In the genomic region with DNA sequence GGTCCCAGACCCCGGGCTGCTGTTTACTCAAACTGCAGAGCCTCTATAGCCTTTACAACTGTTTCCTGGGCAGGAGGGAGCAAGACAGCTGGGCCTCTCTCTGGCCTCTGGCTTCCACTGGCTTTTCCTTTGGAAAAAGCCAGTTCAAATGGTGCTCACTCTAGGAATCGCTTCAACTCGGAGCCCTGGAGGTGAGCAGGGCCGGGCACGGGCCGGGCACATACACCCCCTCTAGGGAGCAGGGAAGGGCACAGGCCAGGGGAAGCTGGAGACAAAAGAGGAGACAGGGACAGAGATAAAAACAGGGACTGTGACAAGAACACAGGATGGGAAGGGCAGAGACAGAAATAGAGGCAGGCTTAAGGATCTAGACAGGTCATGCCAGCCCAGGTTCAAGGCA, we compare ENCODE assay signal across 14 cellular contexts. TPM values are rescaled to one million over a fixed set of nuclear protein-coding genes. Genes with fewer than 3 reads are reported as not detected.
DNase-seq lines count a peak whose midpoint lies in the region; TF ChIP-seq lines count a peak whose summit lies in the region.
"Had no signal": no experiment of that assay in that cellular context is flagged by ENCODE, and none has a peak within 500 bp of the region (broad histone marks: within the 10 kb centered on the region; RNA-seq: fewer than 3 reads in every experiment).

No MANE protein-coding gene starts in this region.

- no peak overlapping the region for H2AFZ ChIP-seq in fibroblast of lung (ENCODE audit: low read length)
- H2AFZ ChIP-seq in osteoblast (ENCODE audit: low read length): peak overlapping the region; percentile 86

- H3K36me3 Mint-ChIP-seq in CD8-positive, alpha-beta memory T cell: no peaks in the 10 kb centered on the region

- H3K4me3 ChIP-seq in adipocyte (ENCODE audit: low read length) (peak overlapping the region; percentile 86), fibroblast of lung (replicated peaks in 1 of 4; ENCODE audit: control extremely low read depth in 1 of 4, insufficient read depth in 1 of 4, low read depth in 3 of 4, low read length in 4 of 4) (peak overlapping the region in 3 of 4 experiments; percentile 48 to 71 (median 56)), osteoblast (ENCODE audit: insufficient read depth, low read length) (peak overlapping the region; percentile 71), transverse colon (peak overlapping the region; percentile 26 to 53 (median 40))
- no peak overlapping the region for H3K4me3 ChIP-seq in CD8-positive, alpha-beta memory T cell (ENCODE audit: low read length)
- H3K4me3 ChIP-seq: GM12878 had no signal

- TF ChIP-seq EP300 in transverse colon (IDR thresholded peaks at IDR 0.05; ENCODE audit: low read depth): no peak

- H3K27me3 ChIP-seq in adipocyte (replicated peaks; ENCODE audit: control insufficient read depth, insufficient read depth, low read length): no peaks in the 10 kb centered on the region
- no peaks in the 10 kb centered on the region for H3K27me3 ChIP-seq in fibroblast of lung (ENCODE audit: control insufficient read depth, insufficient read depth, low read length)
- no peaks in the 10 kb centered on the region for H3K27me3 ChIP-seq in osteoblast (ENCODE audit: insufficient read depth, low read length)
- no peaks in the 10 kb centered on the region for H3K27me3 ChIP-seq in transverse colon
- no peaks in the 10 kb centered on the region for H3K27me3 ChIP-seq in CD8-positive, alpha-beta memory T cell (ENCODE audit: insufficient read depth, low read length, poor library complexity, severe bottlenecking)

- no peak for TF ChIP-seq POLR2A in transverse colon (IDR thresholded peaks at IDR 0.05)

- H3K4me1 Mint-ChIP-seq in CD8-positive, alpha-beta memory T cell: no peaks in the 10 kb centered on the region

- no peak overlapping the region for H3K27ac Mint-ChIP-seq in CD8-positive, alpha-beta memory T cell

- POLR2A ChIA-PET in CD8-positive, alpha-beta memory T cell (lab: Charles Lee): no interaction called here

- H3K4me1 ChIP-seq in adipocyte (ENCODE audit: control insufficient read depth, insufficient read depth, low read length): peaks cover 73% of the 10 kb centered on the region
- peaks cover 26% of the 10 kb centered on the region for H3K4me1 ChIP-seq in fibroblast of lung (ENCODE audit: control insufficient read depth, extremely low read depth, insufficient read depth, low read length)
- peaks cover 24% of the 10 kb centered on the region for H3K4me1 ChIP-seq in osteoblast (ENCODE audit: insufficient read depth, low read length)
- H3K4me1 ChIP-seq in transverse colon: peaks cover 0 to 21% (median 7%) of the 10 kb centered on the region in 4 donors
- no peaks in the 10 kb centered on the region for H3K4me1 ChIP-seq in CD8-positive, alpha-beta memory T cell (ENCODE audit: insufficient read depth, low read length)

- H3K36me3 ChIP-seq in adipocyte (ENCODE audit: control insufficient read depth, insufficient read depth, low read length, severe bottlenecking): peaks cover 21% of the 10 kb centered on the region
- H3K36me3 ChIP-seq in fibroblast of lung (ENCODE audit: control insufficient read depth, insufficient read depth, low read length): peaks cover 5% of the 10 kb centered on the region
- no peaks in the 10 kb centered on the region for H3K36me3 ChIP-seq in osteoblast (ENCODE audit: insufficient read depth, low read length)
- H3K36me3 ChIP-seq in transverse colon: no peaks in the 10 kb centered on the region
- H3K36me3 ChIP-seq in CD8-positive, alpha-beta memory T cell (ENCODE audit: insufficient read depth, low read length): no peaks in the 10 kb centered on the region

- CTCF ChIA-PET in CD8-positive, alpha-beta memory T cell (lab: Charles Lee): no interaction called here

- no peak for DNase-seq in adipocyte (ENCODE audit: low read depth)
- DNase-seq in fibroblast of lung (ENCODE audit: low read depth in 2 of 2): no peak
- DNase-seq in osteoblast (ENCODE audit: insufficient read length, low spot score, missing footprints): no peak
- DNase-seq in transverse colon: no peak
- DNase-seq in CD8-positive, alpha-beta memory T cell: no peak
- DNase-seq in NCI-H1694 treated with DMSO at 0.1 percent for 48 hours (lab: John Stamatoyannopoulos, UW): no peak
- DNase-seq in posterior cingulate gyrus: no peak
- DNase-seq: activated CD4-positive, alpha-beta T cell treated with anti-CD3 and anti-CD28 coated beads, Interleukin-2, amount 50 U/mL, for 1 hour; activated gamma-delta T cell treated with Interleukin-2 at 50 U/mL for 16 hours; effector memory CD4-positive, alpha-beta T cell; NCI-H1417 treated with DMSO at 0.1 percent for 48 hours; NCI-H748 treated with DMSO at 0.1 percent for 48 hours had no signal

- H3K9me3 Mint-ChIP-seq in CD8-positive, alpha-beta memory T cell: no peaks in the 10 kb centered on the region

- in situ Hi-C loops in transverse colon (cut with MboI; ENCODE audit: low pct_ligation_motif_present in 1 of 4, low pct_unique_long_range_greater_than_20kb in 1 of 4, low sequenced_read_pairs in 3 of 4): no loop called here

- 29 to 64% methylated on average over 5 to 6 of the region's 6 CpGs for WGBS in transverse colon (ENCODE audit: low coverage in 1 of 2), 2 donors

- H3K9ac ChIP-seq in adipocyte (ENCODE audit: low read length) (peak overlapping the region; percentile 96), fibroblast of lung (ENCODE audit: insufficient read depth, low read length) (peak overlapping the region; percentile 75)

- intact Hi-C loops in transverse colon (cut with DNase I; ENCODE audit: low total_unique reads): no loop called here
- intact Hi-C loops in posterior cingulate gyrus (cut with DNase I): no loop called here

- H3K9me3 ChIP-seq in adipocyte (ENCODE audit: control insufficient read depth, low read length) (no peaks in the 10 kb centered on the region), fibroblast of lung (ENCODE audit: control insufficient read depth, insufficient read depth, low read depth, low read length) (no peaks in the 10 kb centered on the region), osteoblast (ENCODE audit: low read depth, low read length) (no peaks in the 10 kb centered on the region), transverse colon (no peaks in the 10 kb centered on the region)
- no peaks in the 10 kb centered on the region for H3K9me3 ChIP-seq in CD8-positive, alpha-beta memory T cell (ENCODE audit: low read length)

- TF ChIP-seq CTCF in fibroblast of lung (conservative IDR thresholded peaks at IDR 0.05 in 1 of 2, IDR thresholded peaks at IDR 0.05 in 1 of 2; ENCODE audit: low read depth in 1 of 2, low read length in 2 of 2) (no peak), osteoblast (IDR thresholded peaks at IDR 0.05; ENCODE audit: extremely low read depth, low read depth, low read length) (no peak), transverse colon (IDR thresholded peaks at IDR 0.05) (no peak)

- H3K79me2 ChIP-seq in fibroblast of lung (ENCODE audit: control insufficient read depth, insufficient read depth, low read length) (peaks cover 22% of the 10 kb centered on the region), osteoblast (ENCODE audit: insufficient read depth, low read length) (peaks cover 11% of the 10 kb centered on the region)

- H3K4me2 ChIP-seq in fibroblast of lung (ENCODE audit: extremely low read depth, insufficient read depth, low read length) (peak overlapping the region; percentile 86), osteoblast (ENCODE audit: insufficient read depth, low read length) (peak overlapping the region; percentile 85)

- H3K27me3 Mint-ChIP-seq in CD8-positive, alpha-beta memory T cell: peaks cover 25 to 35% of the 10 kb centered on the region in 2 donors

- H4K20me1 ChIP-seq in fibroblast of lung (ENCODE audit: control insufficient read depth, extremely low read depth, insufficient read depth, low read length): no peaks in the 10 kb centered on the region
- no peaks in the 10 kb centered on the region for H4K20me1 ChIP-seq in osteoblast (ENCODE audit: insufficient read depth, low read length)

- no peak overlapping the region for H3K4me3 Mint-ChIP-seq in CD8-positive, alpha-beta memory T cell

- H3K27ac ChIP-seq in fibroblast of lung (ENCODE audit: insufficient read depth, low read length) (peak overlapping the region; percentile 87), osteoblast (ENCODE audit: low read depth, low read length) (peak overlapping the region; percentile 53), transverse colon (peak overlapping the region; percentile 84 to 93 (median 90))
- no peak overlapping the region for H3K27ac ChIP-seq in CD8-positive, alpha-beta memory T cell (ENCODE audit: low read depth, low read length)
- H3K27ac ChIP-seq: HL-60 had no signal

RNA-seq across cellular contexts. Expression of a gene that starts 0.8 kb away (rescaled TPM):
- 25.7 and 55.5 TPM in 2 replicates for total RNA-seq in fibroblast of lung
- 21.8 and 90.0 TPM in 2 replicates for polyA plus RNA-seq in fibroblast of lung
- 16.3 and 72.4 TPM in 2 replicates for polyA plus RNA-seq in fibroblast of lung (2012)
- 24.8 and 115 TPM in 2 replicates for polyA minus RNA-seq in fibroblast of lung (ENCODE audit: low replicate concordance)
- 2.7 and 4.3 TPM in 2 replicates for total RNA-seq in osteoblast
- 10 to 100 TPM; 19.4 to 48.8 (median 24.9) TPM for total RNA-seq in transverse colon
- not detected for total RNA-seq in CD8-positive, alpha-beta memory T cell
- polyA plus RNA-seq in CD8-positive, alpha-beta memory T cell: not detected

RNA-seq across cellular contexts. Expression of a gene that starts 58.3 kb away (rescaled TPM):
- total RNA-seq in fibroblast of lung (33.9 and 41.5 TPM in 2 replicates), osteoblast (25.0 and 27.4 TPM in 2 replicates), transverse colon (10 to 100 TPM; 21.3 to 41.2 (median 25.5) TPM)
- polyA plus RNA-seq in fibroblast of lung: 20.5 and 22.8 TPM in 2 replicates
- polyA plus RNA-seq in fibroblast of lung (2012): 35.7 and 36.6 TPM in 2 replicates
- 3.3 and 4.3 TPM in 2 replicates for polyA minus RNA-seq in fibroblast of lung (ENCODE audit: low replicate concordance)
- total RNA-seq in CD8-positive, alpha-beta memory T cell: 10 to 100 TPM; 49.9 to 60.8 TPM
- 57.9 TPM for polyA plus RNA-seq in CD8-positive, alpha-beta memory T cell
